9 cellular contexts compared by ENCODE assay signal in the genomic region with DNA sequence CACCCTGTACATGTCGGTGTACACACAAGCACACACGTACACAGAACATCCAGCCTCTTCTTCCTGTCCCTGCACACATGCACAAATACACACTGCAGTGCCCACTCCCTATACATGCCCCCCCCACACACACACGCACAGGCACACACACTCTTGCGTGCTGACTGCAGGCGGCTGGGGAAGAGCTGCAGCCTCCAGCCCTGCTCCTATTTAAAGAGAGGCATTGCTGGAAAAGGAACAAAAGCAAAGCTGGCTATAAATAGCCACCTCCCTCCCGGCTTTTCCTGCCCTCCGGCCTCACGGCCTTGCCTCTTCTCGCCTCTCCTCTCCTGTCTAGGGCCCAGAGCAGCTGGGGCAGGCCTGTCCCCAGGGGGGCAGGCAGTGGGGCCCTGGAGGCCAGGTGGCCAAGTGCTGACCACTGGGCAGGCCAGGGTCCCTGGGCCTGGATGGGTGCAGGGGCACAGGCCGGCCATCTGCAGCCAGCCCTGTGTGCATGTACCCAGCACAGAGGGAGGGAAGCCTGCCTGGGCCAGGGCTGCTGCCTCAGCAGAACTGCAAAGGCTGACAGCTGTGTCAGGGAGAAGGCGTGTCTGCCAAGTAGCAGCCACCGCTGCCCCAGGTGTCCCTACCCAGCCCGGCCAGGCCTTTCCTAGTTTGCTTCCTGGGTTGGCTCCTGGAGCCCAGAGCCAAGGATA. TPM values are rescaled to one million over a fixed set of nuclear protein-coding genes. Genes with fewer than 3 reads are reported as not detected.
DNase-seq lines count a peak whose midpoint lies in the region; ATAC-seq and TF ChIP-seq lines count a peak whose summit lies in the region.
"Had no signal": no experiment of that assay in that cellular context is flagged by ENCODE, and none has a peak within 500 bp of the region (broad histone marks: within the 10 kb centered on the region; RNA-seq: fewer than 3 reads in every experiment).

No MANE protein-coding gene starts in this region.

- H3K4me1 ChIP-seq in skeletal muscle tissue (ENCODE audit: control insufficient read depth in 3 of 3, insufficient read depth in 3 of 3, low read length in 3 of 3): peaks cover 32 to 60% (median 43%) of the 10 kb centered on the region in 3 donors

- H3K4me3 Mint-ChIP-seq in activated T-helper 17 cell treated with anti-CD3 and anti-CD28 coated beads, Interleukin-2, amount 50 U/mL, for 72 hours: peak overlapping the region; percentile 51
- no peak overlapping the region for H3K4me3 Mint-ChIP-seq in activated CD8-positive, alpha-beta T cell treated with anti-CD3 and anti-CD28 coated beads for 36 hours
- H3K4me3 Mint-ChIP-seq: natural killer cell treated with Interleukin-12 subunit alpha and Interleukin-12 subunit beta and Interleukin-15 and Interleukin-18, amount 100 ng/mL, for 72 hours had no signal

- peak overlapping the region; percentile 73 to 89 (median 81) for H3K9ac ChIP-seq in skeletal muscle tissue (ENCODE audit: low read depth in 1 of 3, low read length in 3 of 3)

- H3K27me3 ChIP-seq in skeletal muscle tissue (ENCODE audit: control insufficient read depth in 3 of 3, insufficient read depth in 3 of 3, low read length in 3 of 3): no peaks in the 10 kb centered on the region

- no peaks in the 10 kb centered on the region for H3K4me1 Mint-ChIP-seq in activated T-helper 17 cell treated with anti-CD3 and anti-CD28 coated beads, Interleukin-2, amount 50 U/mL, for 72 hours
- no peaks in the 10 kb centered on the region for H3K4me1 Mint-ChIP-seq in activated CD8-positive, alpha-beta T cell treated with anti-CD3 and anti-CD28 coated beads for 36 hours (ENCODE audit: low read depth)

- DNase-seq in NCI-H1417 (lab: John Stamatoyannopoulos, UW): peak; percentile 42 to 88 (median 87)
- no peak for DNase-seq in NCI-H1417 treated with DMSO at 0.1 percent for 48 hours (lab: John Stamatoyannopoulos, UW)
- DNase-seq in left ventricle myocardium superior: peak; percentile 73
- no peak for DNase-seq in activated CD8-positive, alpha-beta T cell treated with anti-CD3 and anti-CD28 coated beads for 36 hours

- intact Hi-C loops in left ventricle myocardium superior (cut with micrococcal nuclease): no loop called here
- intact Hi-C loops in activated CD8-positive, alpha-beta T cell treated with anti-CD3 and anti-CD28 coated beads for 36 hours (cut with micrococcal nuclease): no loop called here

- no peaks in the 10 kb centered on the region for H3K36me3 ChIP-seq in skeletal muscle tissue (ENCODE audit: control insufficient read depth in 3 of 3, insufficient read depth in 3 of 3, low read length in 3 of 3)

- ATAC-seq in activated T-helper 17 cell treated with anti-CD3 and anti-CD28 coated beads, Interleukin-2, amount 50 U/mL, for 72 hours (replicated peaks): no peak
- ATAC-seq in left ventricle myocardium superior (peak; percentile 90), GM21786 (IDR thresholded peaks at IDR 0.05; ENCODE audit: unreplicated experiment) (no peak), HG02763 (IDR thresholded peaks at IDR 0.05; ENCODE audit: unreplicated experiment) (no peak)
- no peak for ATAC-seq in activated CD8-positive, alpha-beta T cell treated with anti-CD3 and anti-CD28 coated beads for 36 hours

- peaks cover 15% of the 10 kb centered on the region for H3K27me3 Mint-ChIP-seq in activated T-helper 17 cell treated with anti-CD3 and anti-CD28 coated beads, Interleukin-2, amount 50 U/mL, for 72 hours
- H3K27me3 Mint-ChIP-seq in activated CD8-positive, alpha-beta T cell treated with anti-CD3 and anti-CD28 coated beads for 36 hours: peaks cover 23% of the 10 kb centered on the region

- CTCF ChIA-PET in activated CD8-positive, alpha-beta T cell treated with anti-CD3 and anti-CD28 coated beads for 36 hours (lab: Charles Lee): no interaction called here

- peak overlapping the region; percentile 60 to 69 (median 66) for H3K4me3 ChIP-seq in skeletal muscle tissue (ENCODE audit: low read length in 3 of 3)

- H3K9me3 Mint-ChIP-seq in activated T-helper 17 cell treated with anti-CD3 and anti-CD28 coated beads, Interleukin-2, amount 50 U/mL, for 72 hours: no peaks in the 10 kb centered on the region
- no peaks in the 10 kb centered on the region for H3K9me3 Mint-ChIP-seq in activated CD8-positive, alpha-beta T cell treated with anti-CD3 and anti-CD28 coated beads for 36 hours
- H3K9me3 Mint-ChIP-seq: natural killer cell treated with Interleukin-12 subunit alpha and Interleukin-12 subunit beta and Interleukin-15 and Interleukin-18, amount 100 ng/mL, for 72 hours had no signal

- no peak overlapping the region for H3K27ac Mint-ChIP-seq in activated T-helper 17 cell treated with anti-CD3 and anti-CD28 coated beads, Interleukin-2, amount 50 U/mL, for 72 hours
- H3K27ac Mint-ChIP-seq in activated CD8-positive, alpha-beta T cell treated with anti-CD3 and anti-CD28 coated beads for 36 hours: no peak overlapping the region
- H3K27ac Mint-ChIP-seq: natural killer cell treated with Interleukin-12 subunit alpha and Interleukin-12 subunit beta and Interleukin-15 and Interleukin-18, amount 100 ng/mL, for 72 hours had no signal

- H3K36me3 Mint-ChIP-seq in activated T-helper 17 cell treated with anti-CD3 and anti-CD28 coated beads, Interleukin-2, amount 50 U/mL, for 72 hours (ENCODE audit: low read depth): no peaks in the 10 kb centered on the region
- no peaks in the 10 kb centered on the region for H3K36me3 Mint-ChIP-seq in activated CD8-positive, alpha-beta T cell treated with anti-CD3 and anti-CD28 coated beads for 36 hours (ENCODE audit: low read depth)
- H3K36me3 Mint-ChIP-seq: natural killer cell treated with Interleukin-12 subunit alpha and Interleukin-12 subunit beta and Interleukin-15 and Interleukin-18, amount 100 ng/mL, for 72 hours had no signal

- no peak for TF ChIP-seq CTCF in activated CD8-positive, alpha-beta T cell treated with anti-CD3 and anti-CD28 coated beads for 36 hours (IDR thresholded peaks at IDR 0.05)

- peak overlapping the region; percentile 89 for H3K27ac ChIP-seq in skeletal muscle tissue (ENCODE audit: low read depth, low read length)

- H3K9me3 ChIP-seq in skeletal muscle tissue (ENCODE audit: control insufficient read depth in 3 of 3, low read length in 3 of 3): no peaks in the 10 kb centered on the region

- POLR2A ChIA-PET in activated CD8-positive, alpha-beta T cell treated with anti-CD3 and anti-CD28 coated beads for 36 hours (lab: Charles Lee): interaction anchor here (0.9 kb wide), 1 partner anchor 10 kb away, joined by 3 read pairs; no protein-coding TSS in a partner anchor

RNA-seq across cellular contexts. Expression of a gene that starts 25.4 kb away (rescaled TPM):
- total RNA-seq in activated T-helper 17 cell treated with anti-CD3 and anti-CD28 coated beads, Interleukin-2, amount 50 U/mL, for 72 hours: under 1 TPM in 1 of 2 donors, not detected in 1; 0.09 TPM
- total RNA-seq in left ventricle myocardium superior (1.9 TPM), skeletal muscle tissue (1.0 TPM)
- total RNA-seq in activated CD8-positive, alpha-beta T cell treated with anti-CD3 and anti-CD28 coated beads for 36 hours: under 1 TPM; 0.27 to 0.49 TPM
- total RNA-seq: natural killer cell treated with Interleukin-12 subunit alpha and Interleukin-12 subunit beta and Interleukin-15 and Interleukin-18, amount 100 ng/mL, for 72 hours had no signal

RNA-seq across cellular contexts. Expression of a gene that starts 30.2 kb away (rescaled TPM):
- 10 to 100 TPM; 36.9 to 40.2 TPM for total RNA-seq in activated T-helper 17 cell treated with anti-CD3 and anti-CD28 coated beads, Interleukin-2, amount 50 U/mL, for 72 hours
- total RNA-seq in left ventricle myocardium superior: 28.9 TPM
- total RNA-seq in skeletal muscle tissue: 14.1 TPM
- total RNA-seq in activated CD8-positive, alpha-beta T cell treated with anti-CD3 and anti-CD28 coated beads for 36 hours: 10 to 100 TPM; 27.8 to 32.5 TPM

RNA-seq across cellular contexts. Expression of a gene that starts 42.1 kb away (rescaled TPM):
- 10 to 100 TPM; 20.7 to 39.3 TPM for total RNA-seq in activated T-helper 17 cell treated with anti-CD3 and anti-CD28 coated beads, Interleukin-2, amount 50 U/mL, for 72 hours
- total RNA-seq in left ventricle myocardium superior (14.4 TPM), skeletal muscle tissue (24.0 TPM)
- total RNA-seq in activated CD8-positive, alpha-beta T cell treated with anti-CD3 and anti-CD28 coated beads for 36 hours: 10 to 100 TPM; 28.0 to 28.5 TPM

RNA-seq across cellular contexts. Expression of a gene that starts 55.2 kb away (rescaled TPM):
- 10 to 100 TPM; 22.8 to 24.4 TPM for total RNA-seq in activated T-helper 17 cell treated with anti-CD3 and anti-CD28 coated beads, Interleukin-2, amount 50 U/mL, for 72 hours
- 19.0 TPM for total RNA-seq in left ventricle myocardium superior
- total RNA-seq in skeletal muscle tissue: 23.5 TPM
- total RNA-seq in activated CD8-positive, alpha-beta T cell treated with anti-CD3 and anti-CD28 coated beads for 36 hours: 10 to 100 TPM; 35.1 TPM

Comparison
In these comparisons a context has a peak if more than half of its experiments do, and no peak if none do; other contexts are left out.
1. DNase-seq: peak in NCI-H1417 (3 of 3) and left ventricle myocardium superior (single experiment); none in NCI-H1417 treated with DMSO at 0.1 percent for 48 hours (single experiment) and activated CD8-positive, alpha-beta T cell treated with anti-CD3 and anti-CD28 coated beads for 36 hours (single experiment).